Comparison of ENCODE assay signal across 18 cellular contexts in the genomic region with DNA sequence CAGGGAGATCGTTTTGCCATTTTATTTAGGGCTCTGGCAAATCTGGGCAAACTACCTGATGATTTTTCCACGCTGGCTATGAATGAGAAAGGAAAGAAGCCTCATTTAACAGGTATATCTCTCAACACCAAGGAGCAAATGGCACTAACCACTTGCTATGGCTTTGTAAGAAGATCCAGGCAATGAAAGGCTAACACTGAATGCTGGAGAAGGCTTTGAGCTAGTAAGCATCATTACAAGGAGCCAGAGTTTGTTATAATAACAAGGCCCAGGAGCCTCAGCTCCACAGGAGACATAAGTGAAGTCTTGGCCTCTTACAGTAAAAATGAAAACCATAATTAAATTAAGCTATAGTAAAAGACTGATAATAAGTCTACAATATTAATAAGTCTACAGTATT.
"Had no signal": no experiment of that assay in that cellular context is flagged by ENCODE, and none has a peak within 500 bp of the region (broad histone marks: within the 10 kb centered on the region; RNA-seq: fewer than 3 reads in every experiment).

No MANE protein-coding gene starts in this region.

- H3K27me3 Mint-ChIP-seq: activated CD4-positive, alpha-beta memory T cell treated with anti-CD3 and anti-CD28 coated beads for 36 hours; activated naive CD8-positive, alpha-beta T cell treated with anti-CD3 and anti-CD28 coated beads, Interleukin-2, amount 10 ng/mL, durations not matched to agents 7 days and 5 days had no signal

- H3K4me3 Mint-ChIP-seq: activated CD4-positive, alpha-beta memory T cell treated with anti-CD3 and anti-CD28 coated beads for 36 hours; activated naive CD8-positive, alpha-beta T cell treated with anti-CD3 and anti-CD28 coated beads, Interleukin-2, amount 10 ng/mL, durations not matched to agents 7 days and 5 days; activated T-cell treated with anti-CD3 and anti-CD28 coated beads, Interleukin-2, amount 50 U/mL, for 72 hours; neural progenitor cell; stimulated activated effector memory CD8-positive, alpha-beta T cell treated with anti-CD3 and anti-CD28 coated beads, Interleukin-12 subunit alpha, Interleukin-12 subunit beta, amount 100 ng/mL, for 72 hours had no signal

- H3K27me3 ChIP-seq: ascending aorta, gastrocnemius medialis, neural progenitor cell, thyroid gland had no signal

- DNase-seq: activated CD4-positive, alpha-beta memory T cell treated with anti-CD3 and anti-CD28 coated beads for 36 hours; activated CD4-positive, CD25-positive, alpha-beta regulatory T cell treated with anti-CD3 and anti-CD28 coated beads, Interleukin-2, amount 50 U/mL, for 72 hours; activated CD8-positive, alpha-beta memory T cell treated with anti-CD3 and anti-CD28 coated beads, Interleukin-2, amount 50 U/mL, for 4 hours; activated gamma-delta T cell treated with Interleukin-2 at 50 U/mL for 16 hours; activated naive CD8-positive, alpha-beta T cell treated with anti-CD3 and anti-CD28 coated beads, Interleukin-2, amount 10 ng/mL, durations not matched to agents 7 days and 5 days; activated T-cell treated with anti-CD3 and anti-CD28 coated beads, Interleukin-2, amount 50 U/mL, for 72 hours; caudate nucleus; effector CD4-positive, alpha-beta T cell; gastrocnemius medialis; kidney; left ventricle myocardium superior; thyroid gland had no signal

- ATAC-seq: activated T-cell treated with anti-CD3 and anti-CD28 coated beads, Interleukin-2, amount 50 U/mL, for 72 hours; gastrocnemius medialis; left ventricle myocardium superior; stimulated activated effector memory CD8-positive, alpha-beta T cell treated with anti-CD3 and anti-CD28 coated beads, Interleukin-12 subunit alpha, Interleukin-12 subunit beta, amount 100 ng/mL, for 72 hours had no signal

- H3K36me3 ChIP-seq: ascending aorta, neural progenitor cell, thyroid gland had no signal

- H2AFZ ChIP-seq: neural progenitor cell, parathyroid adenoma had no signal

- H3K9me3 ChIP-seq: ascending aorta, gastrocnemius medialis, thyroid gland had no signal

- H3K4me3 ChIP-seq: ascending aorta, coronary artery, gastrocnemius medialis, neural progenitor cell, skin epidermis, thyroid gland had no signal

- H3K4me1 Mint-ChIP-seq: activated naive CD8-positive, alpha-beta T cell treated with anti-CD3 and anti-CD28 coated beads, Interleukin-2, amount 10 ng/mL, durations not matched to agents 7 days and 5 days; neural progenitor cell had no signal

- H3K79me2 ChIP-seq: parathyroid adenoma had no signal

- H3K9me3 Mint-ChIP-seq: activated CD4-positive, alpha-beta memory T cell treated with anti-CD3 and anti-CD28 coated beads for 36 hours; activated naive CD8-positive, alpha-beta T cell treated with anti-CD3 and anti-CD28 coated beads, Interleukin-2, amount 10 ng/mL, durations not matched to agents 7 days and 5 days; activated T-cell treated with anti-CD3 and anti-CD28 coated beads, Interleukin-2, amount 50 U/mL, for 72 hours; neural progenitor cell; stimulated activated effector memory CD8-positive, alpha-beta T cell treated with anti-CD3 and anti-CD28 coated beads, Interleukin-12 subunit alpha, Interleukin-12 subunit beta, amount 100 ng/mL, for 72 hours had no signal

- H3K9ac ChIP-seq: neural progenitor cell, parathyroid adenoma had no signal

- H3K4me2 ChIP-seq: neural progenitor cell had no signal

- H3K27ac ChIP-seq: ascending aorta, coronary artery, gastrocnemius medialis, neural progenitor cell, parathyroid adenoma, skin epidermis, thyroid gland had no signal

- H3K27ac Mint-ChIP-seq: activated CD4-positive, alpha-beta memory T cell treated with anti-CD3 and anti-CD28 coated beads for 36 hours; activated naive CD8-positive, alpha-beta T cell treated with anti-CD3 and anti-CD28 coated beads, Interleukin-2, amount 10 ng/mL, durations not matched to agents 7 days and 5 days; activated T-cell treated with anti-CD3 and anti-CD28 coated beads, Interleukin-2, amount 50 U/mL, for 72 hours; neural progenitor cell; stimulated activated effector memory CD8-positive, alpha-beta T cell treated with anti-CD3 and anti-CD28 coated beads, Interleukin-12 subunit alpha, Interleukin-12 subunit beta, amount 100 ng/mL, for 72 hours had no signal
